ENCODE assay signal across 7 cellular contexts in genomic region chr21:37914211-37914900, GRCh38. TPM values are rescaled to one million over a fixed set of nuclear protein-coding genes. Genes with fewer than 3 reads are reported as not detected.
A peak's percentile ranks its signal among the peaks of the same experiment; 100 is the strongest.
DNase-seq lines count a peak whose midpoint lies in the region; ATAC-seq and TF ChIP-seq lines count a peak whose summit lies in the region.

No MANE protein-coding gene starts in this region.

- TF ChIP-seq CTCF in GM10248 (IDR thresholded peaks at IDR 0.05; ENCODE audit: control extremely low read depth, extremely low read depth, low read depth, missing control alignments) (no peak), brain microvascular endothelial cell (IDR thresholded peaks at IDR 0.05; ENCODE audit: low read depth, low read length, missing control alignments) (no peak), nephron progenitor cell (IDR thresholded peaks at IDR 0.05) (no peak), colonic mucosa (IDR thresholded peaks at IDR 0.05) (no peak)

- peaks cover 87% of the 10 kb centered on the region for H3K27me3 Mint-ChIP-seq in nephron progenitor cell (ENCODE audit: low read depth, poor library complexity)

- DNase-seq in GM10248 (ENCODE audit: extremely low spot score), result peak; percentile 32
- peak; percentile 75 for DNase-seq in NCI-H1105 treated with DMSO at 0.1 percent for 48 hours (lab: John Stamatoyannopoulos, UW)
- peak; percentile 3 for DNase-seq in brain microvascular endothelial cell
- peak; percentile 93 for DNase-seq in nephron progenitor cell
- DNase-seq in colonic mucosa, result no peak

- no peaks in the 10 kb centered on the region for H3K9me3 Mint-ChIP-seq in nephron progenitor cell

- no peaks in the 10 kb centered on the region for H3K36me3 ChIP-seq in brain microvascular endothelial cell (replicated peaks)
- no peaks in the 10 kb centered on the region for H3K36me3 ChIP-seq in colonic mucosa

- CTCF ChIA-PET in GM10248 (lab: Yijun Ruan, JAX), result no interaction called here

- no peaks in the 10 kb centered on the region for H3K4me1 ChIP-seq in colonic mucosa

- no peaks in the 10 kb centered on the region for H3K9me3 ChIP-seq in colonic mucosa

- no peak overlapping the region for H3K27ac ChIP-seq in brain microvascular endothelial cell
- no peak overlapping the region for H3K27ac ChIP-seq in colonic mucosa

- H3K36me3 Mint-ChIP-seq in nephron progenitor cell (ENCODE audit: low read depth), result no peaks in the 10 kb centered on the region

- POLR2A ChIA-PET in GM10248 (lab: Yijun Ruan, JAX), result no interaction called here

- H3K4me3 Mint-ChIP-seq in nephron progenitor cell, result no peak overlapping the region

- intact Hi-C loops in colonic mucosa (cut with DNase I), result no loop called here

- in situ Hi-C loops in brain microvascular endothelial cell (cut with HindIII; ENCODE audit: low pct_ligation_motif_present, low sequenced_read_pairs), result no loop called here

- H3K4me1 Mint-ChIP-seq in nephron progenitor cell, result peaks cover 18% of the 10 kb centered on the region

- peaks cover 30% of the 10 kb centered on the region for H3K27me3 ChIP-seq in brain microvascular endothelial cell (replicated peaks)
- H3K27me3 ChIP-seq in colonic mucosa, result peaks cover 33% of the 10 kb centered on the region

- no peak overlapping the region for H3K4me3 ChIP-seq in brain microvascular endothelial cell (ENCODE audit: low read depth, low read length)
- no peak overlapping the region for H3K4me3 ChIP-seq in colonic mucosa

- no peak overlapping the region for H3K27ac Mint-ChIP-seq in nephron progenitor cell

- ATAC-seq in GM19324 (IDR thresholded peaks at IDR 0.05; ENCODE audit: low FRiP score, unreplicated experiment) (no peak), GM21528 (IDR thresholded peaks at IDR 0.05; ENCODE audit: low FRiP score, unreplicated experiment) (no peak)

- H3K9ac ChIP-seq in colonic mucosa (ENCODE audit: low read depth in 2 of 2, low read length in 2 of 2), result no peak overlapping the region

RNA-seq across cellular contexts. Expression of gene KCNJ6, which starts 1.9 kb away (rescaled TPM):
- under 1 TPM; 0.05 to 0.21 TPM for total RNA-seq in colonic mucosa
